22 cellular contexts compared by ENCODE assay signal in genomic region chr14:88185843-88186242, GRCh38.
DNase-seq lines count a peak whose midpoint lies in the region; ATAC-seq lines count a peak whose summit lies in the region.
"Had no signal": no experiment of that assay in that cellular context is flagged by ENCODE, and none has a peak within 500 bp of the region (broad histone marks: within the 10 kb centered on the region; RNA-seq: fewer than 3 reads in every experiment).

No MANE protein-coding gene starts in this region.

- H3K18ac ChIP-seq in neuronal stem cell (ENCODE audit: low read length): peak overlapping the region; percentile 33

- ATAC-seq in activated CD8-positive, alpha-beta memory T cell treated with anti-CD3 and anti-CD28 coated beads, Interleukin-2, amount 10 ng/mL, durations not matched to agents 7 days and 5 days: no peak
- ATAC-seq: A549; CD8-positive, alpha-beta T cell; GM12878 had no signal

- CTCF ChIA-PET in activated CD8-positive, alpha-beta memory T cell treated with anti-CD3 and anti-CD28 coated beads, Interleukin-2, amount 10 ng/mL, durations not matched to agents 7 days and 5 days (lab: Charles Lee): no interaction called here

- H2BK5ac ChIP-seq in neuronal stem cell (ENCODE audit: low read length): no peak overlapping the region

- H3K4me3 ChIP-seq in neuronal stem cell (ENCODE audit: low read length in 2 of 2): no peak overlapping the region
- H3K4me3 ChIP-seq: A549; BLaER1 treated with 17β-estradiol and CSF1 and Interleukin-3, amounts not matched to agents 10 nM and 100 nM; GM12878 had no signal

- H3K4me3 Mint-ChIP-seq in activated CD8-positive, alpha-beta memory T cell treated with anti-CD3 and anti-CD28 coated beads, Interleukin-2, amount 10 ng/mL, durations not matched to agents 7 days and 5 days: no peak overlapping the region
- H3K4me3 Mint-ChIP-seq: B cell; CD4-positive, alpha-beta T cell; CD8-positive, alpha-beta T cell had no signal

- peaks cover 0 to 5% of the 10 kb centered on the region in 2 donors for H3K4me1 ChIP-seq in neuronal stem cell (ENCODE audit: control insufficient read depth in 2 of 2, insufficient read depth in 1 of 2, low read depth in 1 of 2, low read length in 2 of 2)

- H3K27me3 ChIP-seq in neuronal stem cell (ENCODE audit: control insufficient read depth in 3 of 3, insufficient read depth in 3 of 3, low read depth in 1 of 3, low read length in 3 of 3): no peaks in the 10 kb centered on the region
- H3K27me3 ChIP-seq: BLaER1 treated with 17β-estradiol and CSF1 and Interleukin-3, amounts not matched to agents 10 nM and 100 nM had no signal

- DNase-seq in activated CD8-positive, alpha-beta memory T cell treated with anti-CD3 and anti-CD28 coated beads, Interleukin-2, amount 10 ng/mL, durations not matched to agents 7 days and 5 days: peak; percentile 0
- no peak for DNase-seq in activated CD8-positive, alpha-beta memory T cell treated with anti-CD3 and anti-CD28 coated beads for 24 hours
- no peak for DNase-seq in neuronal stem cell (ENCODE audit: low spot score)
- no peak for DNase-seq in NCI-H510A treated with DMSO at 0.1 percent for 48 hours (lab: John Stamatoyannopoulos, UW)
- no peak for DNase-seq in DMS114 treated with DMSO at 0.1 percent for 48 hours (lab: John Stamatoyannopoulos, UW; ENCODE audit: unreplicated experiment)
- DNase-seq: AML-193; Caco-2; Calu3; CD4-positive, alpha-beta T cell; CD8-positive, alpha-beta T cell; DMS153; DMS53; DMS79; DND-41; EL; GDM1 had no signal

- no CpG with 5 or more reads among the region's 22 CpGs for WGBS in neuronal stem cell (ENCODE audit: extremely low coverage in 2 of 2, insufficient read length in 2 of 2, insufficient replicate concordance in 1 of 2), 2 donors

- H3K9me3 Mint-ChIP-seq in activated CD8-positive, alpha-beta memory T cell treated with anti-CD3 and anti-CD28 coated beads, Interleukin-2, amount 10 ng/mL, durations not matched to agents 7 days and 5 days (ENCODE audit: low read depth): no peaks in the 10 kb centered on the region
- H3K9me3 Mint-ChIP-seq: CD4-positive, alpha-beta T cell; CD8-positive, alpha-beta T cell had no signal

- no peak overlapping the region for H3K27ac ChIP-seq in neuronal stem cell (replicated peaks; ENCODE audit: low read length)
- H3K27ac ChIP-seq: 22Rv1; A549; BLaER1 treated with 17β-estradiol and CSF1 and Interleukin-3, amounts not matched to agents 10 nM and 100 nM; C4-2B had no signal

- no peak overlapping the region for H3K14ac ChIP-seq in neuronal stem cell (ENCODE audit: low read length)

- H3K36me3 Mint-ChIP-seq in activated CD8-positive, alpha-beta memory T cell treated with anti-CD3 and anti-CD28 coated beads, Interleukin-2, amount 10 ng/mL, durations not matched to agents 7 days and 5 days: no peaks in the 10 kb centered on the region
- H3K36me3 Mint-ChIP-seq: CD8-positive, alpha-beta T cell had no signal

- H3K9me3 ChIP-seq in neuronal stem cell (replicated peaks in 1 of 2; ENCODE audit: control insufficient read depth in 2 of 2, insufficient read depth in 1 of 2, low read depth in 1 of 2, low read length in 2 of 2): no peaks in the 10 kb centered on the region
- H3K9me3 ChIP-seq: A549; BLaER1 treated with 17β-estradiol and CSF1 and Interleukin-3, amounts not matched to agents 10 nM and 100 nM; Caco-2 had no signal

- H4K8ac ChIP-seq in neuronal stem cell (ENCODE audit: low read depth, low read length): no peak overlapping the region

- H2BK12ac ChIP-seq in neuronal stem cell (ENCODE audit: low read length): no peak overlapping the region

- no peaks in the 10 kb centered on the region for H3K79me1 ChIP-seq in neuronal stem cell (ENCODE audit: low read depth, low read length)

- H2BK15ac ChIP-seq in neuronal stem cell (ENCODE audit: low read length): no peak overlapping the region

- no peak overlapping the region for H3K4me2 ChIP-seq in neuronal stem cell (ENCODE audit: insufficient read depth, low read length, poor library complexity, severe bottlenecking)
- H3K4me2 ChIP-seq: A549 had no signal

- H3K36me3 ChIP-seq in neuronal stem cell (replicated peaks in 1 of 2; ENCODE audit: control insufficient read depth in 2 of 2, insufficient read depth in 2 of 2, low read length in 2 of 2): peaks cover 9 to 16% of the 10 kb centered on the region in 2 donors

- peaks cover 2% of the 10 kb centered on the region for H3K27me3 Mint-ChIP-seq in activated CD8-positive, alpha-beta memory T cell treated with anti-CD3 and anti-CD28 coated beads, Interleukin-2, amount 10 ng/mL, durations not matched to agents 7 days and 5 days

- no peak overlapping the region for H3K4ac ChIP-seq in neuronal stem cell (ENCODE audit: low read length)

- H3K23ac ChIP-seq in neuronal stem cell (ENCODE audit: low read depth, low read length, poor library complexity): no peak overlapping the region

- no peak overlapping the region for H4K91ac ChIP-seq in neuronal stem cell (ENCODE audit: low read depth, low read length, poor library complexity)

- H3K27ac Mint-ChIP-seq in activated CD8-positive, alpha-beta memory T cell treated with anti-CD3 and anti-CD28 coated beads, Interleukin-2, amount 10 ng/mL, durations not matched to agents 7 days and 5 days: no peak overlapping the region
- H3K27ac Mint-ChIP-seq: B cell; CD4-positive, alpha-beta T cell; CD8-positive, alpha-beta T cell had no signal

- no peak overlapping the region for H3K9ac ChIP-seq in neuronal stem cell (ENCODE audit: low read depth, low read length, poor library complexity)
- H3K9ac ChIP-seq: BLaER1 treated with 17β-estradiol and CSF1 and Interleukin-3, amounts not matched to agents 10 nM and 100 nM had no signal

- H2AFZ ChIP-seq in neuronal stem cell (ENCODE audit: low read length): no peak overlapping the region

- H2BK120ac ChIP-seq in neuronal stem cell (ENCODE audit: low read depth, low read length): no peak overlapping the region

- no peak overlapping the region for H2AK5ac ChIP-seq in neuronal stem cell (ENCODE audit: low read depth, low read length)

- H3K4me1 Mint-ChIP-seq in activated CD8-positive, alpha-beta memory T cell treated with anti-CD3 and anti-CD28 coated beads, Interleukin-2, amount 10 ng/mL, durations not matched to agents 7 days and 5 days: peaks cover 11% of the 10 kb centered on the region
